Comparison of ENCODE assay signal across 21 cellular contexts in genomic region chr16:13983625-13984024, GRCh38.
"Had no signal": no experiment of that assay in that cellular context is flagged by ENCODE, and none has a peak within 500 bp of the region (broad histone marks: within the 10 kb centered on the region; RNA-seq: fewer than 3 reads in every experiment).

No MANE protein-coding gene starts in this region.

- H3K27ac Mint-ChIP-seq: IgD-negative memory B cell had no signal

- DNase-seq: Kasumi-1, MM.1S, NCI-H1092 treated with DMSO at 0.1 percent for 48 hours, NCI-H1436, NCI-H187, NCI-H2029, NCI-H2081 treated with DMSO at 0.1 percent for 48 hours, NCI-H2171, NCI-H446, NCI-H510A, NCI-H524 treated with DMSO at 0.1 percent for 48 hours, NCI-H69, NCI-H774, SHP77, SK-N-SH had no signal

- H3K4me3 ChIP-seq: K562 had no signal

- H3K36me3 Mint-ChIP-seq: IgD-negative memory B cell had no signal

- ATAC-seq: K562 had no signal

- H3K4me3 Mint-ChIP-seq: IgD-negative memory B cell had no signal

- FAIRE-seq: HTR-8/SVneo, K562 had no signal

- H3K27me3 Mint-ChIP-seq: IgD-negative memory B cell had no signal

- H3K9ac ChIP-seq: KMS-11, SK-N-SH had no signal

- H3K27ac ChIP-seq: HL-60, KMS-11, RWPE1 had no signal

- H3K4me2 ChIP-seq: KMS-11, SK-N-SH had no signal

- H3K4me1 Mint-ChIP-seq: IgD-negative memory B cell had no signal
